25 cellular contexts compared by ENCODE assay signal in genomic region chr5:147746986-147747385, GRCh38. TPM values are rescaled to one million over a fixed set of nuclear protein-coding genes. Genes with fewer than 3 reads are reported as not detected.
"Had no signal": no experiment of that assay in that cellular context is flagged by ENCODE, and none has a peak within 500 bp of the region (broad histone marks: within the 10 kb centered on the region; RNA-seq: fewer than 3 reads in every experiment).

No MANE protein-coding gene starts in this region.

- H3K4me1 ChIP-seq: esophagus squamous epithelium, lower lobe of right lung, psoas muscle, thyroid gland, vagina had no signal

- H3K9me3 ChIP-seq: esophagus squamous epithelium, lower lobe of right lung, ovary, psoas muscle, sigmoid colon, stomach, thyroid gland, vagina had no signal

- H3K36me3 ChIP-seq: esophagus squamous epithelium, lower lobe of right lung, ovary, sigmoid colon, stomach, thyroid gland, vagina had no signal

- H3K27ac ChIP-seq: esophagus squamous epithelium, lower lobe of right lung, ovary, psoas muscle, sigmoid colon, stomach, thyroid gland, vagina had no signal

- H3K27me3 Mint-ChIP-seq: dendritic cell treated with granulocyte-macrophage colony-stimulating factor and Interleukin-4, amounts not matched to agents 40 ng/mL and 50 ng/mL, for 4 days had no signal

- H3K4me3 Mint-ChIP-seq: dendritic cell treated with granulocyte-macrophage colony-stimulating factor and Interleukin-4, amounts not matched to agents 40 ng/mL and 50 ng/mL, for 4 days; immature natural killer cell; natural killer cell; stimulated activated effector memory CD8-positive, alpha-beta T cell treated with anti-CD3 and anti-CD28 coated beads, Interleukin-12 subunit alpha, Interleukin-12 subunit beta, amount 100 ng/mL, for 72 hours had no signal

- H3K27me3 ChIP-seq: esophagus squamous epithelium, ovary, sigmoid colon, stomach, thyroid gland, vagina had no signal

- H3K9me3 Mint-ChIP-seq: dendritic cell treated with granulocyte-macrophage colony-stimulating factor and Interleukin-4, amounts not matched to agents 40 ng/mL and 50 ng/mL, for 4 days; immature natural killer cell; natural killer cell; stimulated activated effector memory CD8-positive, alpha-beta T cell treated with anti-CD3 and anti-CD28 coated beads, Interleukin-12 subunit alpha, Interleukin-12 subunit beta, amount 100 ng/mL, for 72 hours had no signal

- H3K36me3 Mint-ChIP-seq: natural killer cell; stimulated activated effector memory CD8-positive, alpha-beta T cell treated with anti-CD3 and anti-CD28 coated beads, Interleukin-12 subunit alpha, Interleukin-12 subunit beta, amount 100 ng/mL, for 72 hours had no signal

- H3K27ac Mint-ChIP-seq: dendritic cell treated with granulocyte-macrophage colony-stimulating factor and Interleukin-4, amounts not matched to agents 40 ng/mL and 50 ng/mL, for 4 days; natural killer cell; stimulated activated effector memory CD8-positive, alpha-beta T cell treated with anti-CD3 and anti-CD28 coated beads, Interleukin-12 subunit alpha, Interleukin-12 subunit beta, amount 100 ng/mL, for 72 hours had no signal

- DNase-seq: effector memory CD4-positive, alpha-beta T cell; erythroblast; esophagus squamous epithelium; hypothalamus; immature natural killer cell; left ventricle myocardium superior; lower lobe of right lung; natural killer cell; occipital lobe; ovary; posterior cingulate gyrus; psoas muscle; right cardiac atrium; sigmoid colon; stimulated activated CD4-positive, alpha-beta T cell treated with anti-CD3 and anti-CD28 coated beads, Interleukin-2, amount 100 ng/mL, for 24 hours; stimulated activated CD4-positive, alpha-beta T cell treated with anti-CD3 and anti-CD28 coated beads, Interleukin-4, amount 100 ng/mL, for 24 hours; stimulated activated naive CD4-positive, alpha-beta T cell treated with Interleukin-2 at 50 U/mL for 16 hours; stomach; thyroid gland; trophoblast cell had no signal

- ATAC-seq: left ventricle myocardium superior; lower lobe of right lung; natural killer cell; psoas muscle; right cardiac atrium; stimulated activated effector memory CD8-positive, alpha-beta T cell treated with anti-CD3 and anti-CD28 coated beads, Interleukin-12 subunit alpha, Interleukin-12 subunit beta, amount 100 ng/mL, for 72 hours had no signal

- H3K4me3 ChIP-seq: esophagus squamous epithelium, lower lobe of right lung, ovary, psoas muscle, sigmoid colon, stomach, thyroid gland, vagina had no signal

RNA-seq across cellular contexts. Expression of gene JAKMIP2, which starts 35.5 kb away (rescaled TPM):
- total RNA-seq: renal cortical epithelial cell had no signal
- polyA plus RNA-seq: keratinocyte had no signal
